ENCODE assay signal across 30 cellular contexts in genomic region chr3:105916767-105917166, GRCh38.
"Had no signal": no experiment of that assay in that cellular context is flagged by ENCODE, and none has a peak within 500 bp of the region (broad histone marks: within the 10 kb centered on the region; RNA-seq: fewer than 3 reads in every experiment).

No MANE protein-coding gene starts in this region.

- FAIRE-seq: bronchial epithelial cell had no signal

- H3K4me1 ChIP-seq: ascending aorta had no signal

- H3K36me3 ChIP-seq: ascending aorta, cardiac muscle cell had no signal

- H3K27ac ChIP-seq: ascending aorta, cardiac muscle cell, VCaP had no signal

- ATAC-seq: activated CD8-positive, alpha-beta T cell treated with anti-CD3 and anti-CD28 coated beads for 36 hours; activated naive CD8-positive, alpha-beta T cell treated with anti-CD3 and anti-CD28 coated beads, Interleukin-2, amount 50 U/mL, for 24 hours; activated T-cell treated with anti-CD3 and anti-CD28 coated beads, Interleukin-2, amount 50 U/mL, for 4 hours; activated T-cell treated with anti-CD3 and anti-CD28 coated beads, Interleukin-2, amount 50 U/mL, for 72 hours; activated T-helper 17 cell treated with anti-CD3 and anti-CD28 coated beads, Interleukin-2, amount 50 U/mL, for 72 hours had no signal

- H3K27me3 ChIP-seq: ascending aorta, cardiac muscle cell had no signal

- DNase-seq: activated B cell treated with CpG ODN at 0.5 μM for 24 hours; activated CD4-positive, alpha-beta memory T cell treated with anti-CD3 and anti-CD28 coated beads for 36 hours; activated CD4-positive, alpha-beta T cell treated with anti-CD3 and anti-CD28 coated beads for 4 hours; activated CD4-positive, alpha-beta T cell treated with anti-CD3 and anti-CD28 coated beads, Interleukin-2, amount 10 ng/mL, durations not matched to agents 24 days and 14 days; activated CD4-positive, alpha-beta T cell treated with anti-CD3 and anti-CD28 coated beads, Interleukin-2, amount 50 U/mL, for 1 hour; activated CD4-positive, alpha-beta T cell treated with anti-CD3 and anti-CD28 coated beads, Interleukin-2, amount 50 U/mL, for 4 hours; activated CD4-positive, CD25-positive, alpha-beta regulatory T cell treated with anti-CD3 and anti-CD28 coated beads, Interleukin-2, amount 50 U/mL, for 72 hours; activated CD8-positive, alpha-beta memory T cell treated with anti-CD3 and anti-CD28 coated beads, Interleukin-2, amount 50 U/mL, for 4 hours; activated CD8-positive, alpha-beta T cell treated with anti-CD3 and anti-CD28 coated beads for 36 hours; activated effector memory CD4-positive, alpha-beta T cell treated with anti-CD3 and anti-CD28 coated beads, Interleukin-2, amount 50 U/mL, for 16 hours; activated gamma-delta T cell treated with Interleukin-2 at 50 U/mL for 16 hours; activated naive CD4-positive, alpha-beta T cell; activated naive CD4-positive, alpha-beta T cell treated with anti-CD3 and anti-CD28 coated beads, Interleukin-2, amount 10 ng/mL, durations not matched to agents 7 days and 5 days; activated naive CD8-positive, alpha-beta T cell treated with anti-CD3 and anti-CD28 coated beads, Interleukin-2, amount 10 ng/mL, durations not matched to agents 7 days and 5 days; activated naive CD8-positive, alpha-beta T cell treated with anti-CD3 and anti-CD28 coated beads, Interleukin-2, amount 50 U/mL, for 24 hours; activated T-cell treated with anti-CD3 and anti-CD28 coated beads for 4 hours; activated T-cell treated with anti-CD3 and anti-CD28 coated beads, Interleukin-2, amount 50 U/mL, for 1 hour; activated T-cell treated with anti-CD3 and anti-CD28 coated beads, Interleukin-2, amount 50 U/mL, for 4 hours; activated T-cell treated with anti-CD3 and anti-CD28 coated beads, Interleukin-2, amount 50 U/mL, for 72 hours; amygdala; anterior cingulate cortex; caudate nucleus; cerebellar nuclear complex; T-helper 2 cell; T-helper 9 cell had no signal

- H3K4me3 ChIP-seq: ascending aorta, cardiac muscle cell had no signal
